ENCODE assay signal across 8 cellular contexts in genomic region chr3:41202075-41202833, GRCh38. TPM values are rescaled to one million over a fixed set of nuclear protein-coding genes. Genes with fewer than 3 reads are reported as not detected.
A peak's percentile ranks its signal among the peaks of the same experiment; 100 is the strongest.
DNase-seq lines count a peak whose midpoint lies in the region; ATAC-seq and TF ChIP-seq lines count a peak whose summit lies in the region.

No MANE protein-coding gene starts in this region.

- ATAC-seq in heart right ventricle (no peak), Right ventricle myocardium inferior (no peak), memory B cell (ENCODE audit: low read depth) (no peak)

- in situ Hi-C loops in astrocyte of the spinal cord (cut with HindIII; ENCODE audit: low sequenced_read_pairs): no loop called here

- peak overlapping the region in 7 of 10 donors; percentile 14 to 99 (median 97) for H3K27ac ChIP-seq in heart right ventricle
- H3K27ac ChIP-seq in urinary bladder (ENCODE audit: low read depth): peak overlapping the region; percentile 10

- peaks cover 5 to 73% (median 61%) of the 10 kb centered on the region in 9 donors for H3K4me1 ChIP-seq in heart right ventricle
- H3K4me1 ChIP-seq in urinary bladder (ENCODE audit: insufficient read depth): no peaks in the 10 kb centered on the region

- peaks cover 2% of the 10 kb centered on the region for H3K36me3 Mint-ChIP-seq in memory B cell

- H3K27me3 ChIP-seq in heart right ventricle: no peaks in the 10 kb centered on the region

- no peaks in the 10 kb centered on the region for H3K9me3 Mint-ChIP-seq in memory B cell

- peak overlapping the region in 9 of 10 donors; percentile 63 to 96 (median 80) for H3K4me3 ChIP-seq in heart right ventricle
- peak overlapping the region; percentile 97 for H3K4me3 ChIP-seq in astrocyte of the spinal cord (ENCODE audit: low read depth, low read length)
- no peak overlapping the region for H3K4me3 ChIP-seq in urinary bladder (ENCODE audit: low read depth, low read length)

- 21 to 29% methylated on average over 5 of the region's 5 CpGs for WGBS in heart right ventricle, 2 donors
- 26% methylated on average over 5 of the region's 5 CpGs for WGBS in urinary bladder

- H3K4me1 Mint-ChIP-seq in memory B cell: peaks cover 43% of the 10 kb centered on the region

- no peaks in the 10 kb centered on the region for H3K9me3 ChIP-seq in heart right ventricle

- TF ChIP-seq CTCF in heart right ventricle (IDR thresholded peaks at IDR 0.05): no peak
- no peak for TF ChIP-seq CTCF in astrocyte of the spinal cord (IDR thresholded peaks at IDR 0.05; ENCODE audit: low read depth, low read length)

- peak overlapping the region; percentile 71 for H3K4me3 Mint-ChIP-seq in memory B cell

- intact Hi-C loops in heart right ventricle (cut with DNase I) (loop anchor here in 8 of 10 donors (5.0 to 10.0 kb wide), 9 partner anchors 225 to 813 kb away; no protein-coding TSS in a partner anchor), Right ventricle myocardium inferior (cut with DNase I) (loop anchor here (5.0 kb wide), 1 partner anchor 355 kb away; no protein-coding TSS in a partner anchor)

- H3K27ac Mint-ChIP-seq in memory B cell: peak overlapping the region; percentile 72

- DNase-seq in heart right ventricle (no peak), Right ventricle myocardium inferior (ENCODE audit: missing footprints) (no peak), astrocyte of the spinal cord (ENCODE audit: low read depth, low spot score) (peak; percentile 16), memory B cell (ENCODE audit: low spot score in 2 of 2) (no peak), iPS-NIHi11 (ENCODE audit: low spot score) (no peak), islet precursor cell (no peak), T1000 (lab: John Stamatoyannopoulos, UW) (no peak)

- H3K27me3 Mint-ChIP-seq in memory B cell: no peaks in the 10 kb centered on the region

- no peaks in the 10 kb centered on the region for H3K36me3 ChIP-seq in heart right ventricle
- no peaks in the 10 kb centered on the region for H3K36me3 ChIP-seq in urinary bladder (ENCODE audit: insufficient read depth)

RNA-seq across cellular contexts. Expression of gene CTNNB1, which starts 2.9 kb away (rescaled TPM):
- 100 to 1,000 TPM; 148 to 218 (median 181) TPM for total RNA-seq in heart right ventricle
- polyA plus RNA-seq in heart right ventricle: 100 to 1,000 TPM in 1 of 2 donors, 10 to 100 TPM in 1; 33.2 to 123 TPM
- 160 TPM for total RNA-seq in Right ventricle myocardium inferior
- total RNA-seq in urinary bladder: 664 TPM
- 230 TPM for polyA plus RNA-seq in urinary bladder
